1 cellular context compared by ENCODE assay signal in the genomic region with DNA sequence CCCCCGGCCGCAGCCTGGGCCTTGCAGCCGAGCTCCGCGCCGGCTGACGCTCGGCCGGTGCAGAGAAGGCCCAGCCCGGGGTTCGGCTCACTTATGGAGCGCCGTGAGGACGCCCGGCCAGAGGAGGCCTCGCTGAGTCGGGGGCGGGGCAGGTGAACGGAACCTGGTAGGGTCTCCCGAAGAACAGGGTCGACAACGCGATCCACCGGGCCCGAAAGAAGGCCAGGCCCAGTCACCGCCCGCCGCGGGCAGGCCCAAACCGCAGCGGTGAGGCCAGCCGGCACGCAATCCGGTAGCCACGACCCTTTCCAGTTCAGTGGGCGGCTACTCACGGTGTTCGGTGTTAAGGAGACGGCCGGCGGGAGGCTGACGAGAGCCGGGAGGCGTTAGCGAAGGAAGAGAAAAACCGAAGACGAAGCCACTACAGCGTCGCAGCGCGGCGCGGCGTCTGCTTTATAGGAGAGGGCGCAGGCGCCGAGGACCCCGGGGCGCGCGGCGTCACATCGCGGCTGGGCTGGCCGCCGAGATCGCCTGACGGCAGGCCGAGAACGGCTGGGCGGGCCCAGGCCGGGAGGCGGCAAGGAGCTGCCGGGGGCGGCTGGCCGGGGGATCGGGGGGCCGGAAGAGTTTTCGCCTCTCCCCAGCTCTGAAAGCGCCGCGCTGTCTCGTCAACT.
A peak's percentile ranks its signal among the peaks of the same experiment; 100 is the strongest.
TF ChIP-seq lines count a peak whose summit lies in the region.

A gene (minus strand): TSS at position 428 of the 674 bp plus-strand sequence. CDS start 2,928 bp downstream, outside the sequence.

TF ChIP-seq in K562, 482 proteins besides CTCF, POLR2A, EP300 and RAD21 (continued from another document and continues in another):
- TF ChIP-seq RFX5 (IDR thresholded peaks at IDR 0.05; ENCODE audit: low read depth, low read length) (no peak), ZNF324 (CRISPR knock-in tag; IDR thresholded peaks at IDR 0.05) (no peak), ZNF175 (CRISPR knock-in tag; IDR thresholded peaks at IDR 0.05; ENCODE audit: low read depth) (no peak), ZNF224 (CRISPR knock-in tag; IDR thresholded peaks at IDR 0.05) (no peak; the same call in 1 of the 2 replicates), ZNF707 (CRISPR knock-in tag; conservative IDR thresholded peaks at IDR 0.05) (no peak), RBBP5 (IDR thresholded peaks at IDR 0.05; ENCODE audit: borderline replicate concordance, insufficient read depth, low read length, poor library complexity, severe bottlenecking) (peak; percentile 96), POLR3A (IDR thresholded peaks at IDR 0.05; ENCODE audit: borderline replicate concordance, extremely low read depth, insufficient read depth, insufficient read length) (no peak), NR3C1 (CRISPR knock-in tag; IDR thresholded peaks at IDR 0.05) (0 out of 2 replicates have a peak, but pooled peaks have one; percentile 40), FOXM1 (IDR thresholded peaks at IDR 0.05; ENCODE audit: low read depth) (no peak), FOXM1 (CRISPR knock-in tag; IDR thresholded peaks at IDR 0.05; ENCODE audit: low read depth) (peak; percentile 88), MTA3 (IDR thresholded peaks at IDR 0.05; ENCODE audit: borderline replicate concordance) (peak; percentile 98), ZNF239 (CRISPR knock-in tag; IDR thresholded peaks at IDR 0.05) (no peak), PCBP1 (IDR thresholded peaks at IDR 0.05; ENCODE audit: low read depth, low read length, poor library complexity, severe bottlenecking) (peak; percentile 95), MEF2A (IDR thresholded peaks at IDR 0.05; ENCODE audit: control insufficient read depth, low read depth, low read length) (no peak), ZNF282 (CRISPR knock-in tag; IDR thresholded peaks at IDR 0.05) (peak; percentile 92; the same call in 1 of the 2 replicates), TARDBP (IDR thresholded peaks at IDR 0.05) (peak; percentile 25; the same call in 1 of the 2 replicates), NEUROD1 (IDR thresholded peaks at IDR 0.05; ENCODE audit: borderline replicate concordance, low read depth, low read length, partially characterized antibody) (no peak), ZNF445 (CRISPR knock-in tag; IDR thresholded peaks at IDR 0.05; ENCODE audit: low read depth) (no peak), PML (IDR thresholded peaks at IDR 0.05; ENCODE audit: low read length) (peak; percentile 93), PPARD (CRISPR knock-in tag; IDR thresholded peaks at IDR 0.05) (no peak), KLF10 (CRISPR knock-in tag; IDR thresholded peaks at IDR 0.05) (no peak), GATAD2B (IDR thresholded peaks at IDR 0.05; ENCODE audit: borderline replicate concordance) (no peak), BMI1 (IDR thresholded peaks at IDR 0.05; ENCODE audit: low read length) (no peak), ZFP36 (IDR thresholded peaks at IDR 0.05; ENCODE audit: low read depth, low read length, partially characterized antibody) (peak; percentile 8), TBL1XR1 (IDR thresholded peaks at IDR 0.05; ENCODE audit: low read length in 2 of 2) (no peak; a peak in 1 of 4 replicates), NFIX (CRISPR knock-in tag; IDR thresholded peaks at IDR 0.05; ENCODE audit: low read depth) (no peak), STAT5B (CRISPR knock-in tag; IDR thresholded peaks at IDR 0.05) (no peak), DNMT1 (IDR thresholded peaks at IDR 0.05) (no peak), RB1 (IDR thresholded peaks at IDR 0.05; ENCODE audit: low read depth) (peak; percentile 61; the same call in 1 of the 2 replicates), KDM1A (IDR thresholded peaks at IDR 0.05) (no peak), MTA1 (IDR thresholded peaks at IDR 0.05; ENCODE audit: borderline replicate concordance) (no peak), KDM5B (IDR thresholded peaks at IDR 0.05; ENCODE audit: insufficient replicate concordance, low read depth, low read length) (peak; percentile 99), ZNF232 (CRISPR knock-in tag; IDR thresholded peaks at IDR 0.05) (peak; percentile 87; the same call in 1 of the 2 replicates)
- TF ChIP-seq, protein P1, sequence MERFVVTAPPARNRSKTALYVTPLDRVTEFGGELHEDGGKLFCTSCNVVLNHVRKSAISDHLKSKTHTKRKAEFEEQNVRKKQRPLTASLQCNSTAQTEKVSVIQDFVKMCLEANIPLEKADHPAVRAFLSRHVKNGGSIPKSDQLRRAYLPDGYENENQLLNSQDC (CRISPR knock-in tag; IDR thresholded peaks at IDR 0.05): no peak
- TF ChIP-seq, protein P2, sequence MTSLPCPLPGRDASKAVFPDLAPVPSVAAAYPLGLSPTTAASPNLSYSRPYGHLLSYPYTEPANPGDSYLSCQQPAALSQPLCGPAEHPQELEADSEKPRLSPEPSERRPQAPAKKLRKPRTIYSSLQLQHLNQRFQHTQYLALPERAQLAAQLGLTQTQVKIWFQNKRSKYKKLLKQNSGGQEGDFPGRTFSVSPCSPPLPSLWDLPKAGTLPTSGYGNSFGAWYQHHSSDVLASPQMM (CRISPR knock-in tag; IDR thresholded peaks at IDR 0.05): no peak
- TF ChIP-seq, protein P3, sequence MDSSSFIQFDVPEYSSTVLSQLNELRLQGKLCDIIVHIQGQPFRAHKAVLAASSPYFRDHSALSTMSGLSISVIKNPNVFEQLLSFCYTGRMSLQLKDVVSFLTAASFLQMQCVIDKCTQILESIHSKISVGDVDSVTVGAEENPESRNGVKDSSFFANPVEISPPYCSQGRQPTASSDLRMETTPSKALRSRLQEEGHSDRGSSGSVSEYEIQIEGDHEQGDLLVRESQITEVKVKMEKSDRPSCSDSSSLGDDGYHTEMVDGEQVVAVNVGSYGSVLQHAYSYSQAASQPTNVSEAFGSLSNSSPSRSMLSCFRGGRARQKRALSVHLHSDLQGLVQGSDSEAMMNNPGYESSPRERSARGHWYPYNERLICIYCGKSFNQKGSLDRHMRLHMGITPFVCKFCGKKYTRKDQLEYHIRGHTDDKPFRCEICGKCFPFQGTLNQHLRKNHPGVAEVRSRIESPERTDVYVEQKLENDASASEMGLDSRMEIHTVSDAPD (CRISPR knock-in tag; IDR thresholded peaks at IDR 0.05): no peak
- TF ChIP-seq, protein P4, sequence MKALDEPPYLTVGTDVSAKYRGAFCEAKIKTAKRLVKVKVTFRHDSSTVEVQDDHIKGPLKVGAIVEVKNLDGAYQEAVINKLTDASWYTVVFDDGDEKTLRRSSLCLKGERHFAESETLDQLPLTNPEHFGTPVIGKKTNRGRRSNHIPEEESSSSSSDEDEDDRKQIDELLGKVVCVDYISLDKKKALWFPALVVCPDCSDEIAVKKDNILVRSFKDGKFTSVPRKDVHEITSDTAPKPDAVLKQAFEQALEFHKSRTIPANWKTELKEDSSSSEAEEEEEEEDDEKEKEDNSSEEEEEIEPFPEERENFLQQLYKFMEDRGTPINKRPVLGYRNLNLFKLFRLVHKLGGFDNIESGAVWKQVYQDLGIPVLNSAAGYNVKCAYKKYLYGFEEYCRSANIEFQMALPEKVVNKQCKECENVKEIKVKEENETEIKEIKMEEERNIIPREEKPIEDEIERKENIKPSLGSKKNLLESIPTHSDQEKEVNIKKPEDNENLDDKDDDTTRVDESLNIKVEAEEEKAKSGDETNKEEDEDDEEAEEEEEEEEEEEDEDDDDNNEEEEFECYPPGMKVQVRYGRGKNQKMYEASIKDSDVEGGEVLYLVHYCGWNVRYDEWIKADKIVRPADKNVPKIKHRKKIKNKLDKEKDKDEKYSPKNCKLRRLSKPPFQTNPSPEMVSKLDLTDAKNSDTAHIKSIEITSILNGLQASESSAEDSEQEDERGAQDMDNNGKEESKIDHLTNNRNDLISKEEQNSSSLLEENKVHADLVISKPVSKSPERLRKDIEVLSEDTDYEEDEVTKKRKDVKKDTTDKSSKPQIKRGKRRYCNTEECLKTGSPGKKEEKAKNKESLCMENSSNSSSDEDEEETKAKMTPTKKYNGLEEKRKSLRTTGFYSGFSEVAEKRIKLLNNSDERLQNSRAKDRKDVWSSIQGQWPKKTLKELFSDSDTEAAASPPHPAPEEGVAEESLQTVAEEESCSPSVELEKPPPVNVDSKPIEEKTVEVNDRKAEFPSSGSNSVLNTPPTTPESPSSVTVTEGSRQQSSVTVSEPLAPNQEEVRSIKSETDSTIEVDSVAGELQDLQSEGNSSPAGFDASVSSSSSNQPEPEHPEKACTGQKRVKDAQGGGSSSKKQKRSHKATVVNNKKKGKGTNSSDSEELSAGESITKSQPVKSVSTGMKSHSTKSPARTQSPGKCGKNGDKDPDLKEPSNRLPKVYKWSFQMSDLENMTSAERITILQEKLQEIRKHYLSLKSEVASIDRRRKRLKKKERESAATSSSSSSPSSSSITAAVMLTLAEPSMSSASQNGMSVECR (CRISPR knock-in tag; IDR thresholded peaks at IDR 0.05): peak; percentile 96
- TF ChIP-seq, protein P5, sequence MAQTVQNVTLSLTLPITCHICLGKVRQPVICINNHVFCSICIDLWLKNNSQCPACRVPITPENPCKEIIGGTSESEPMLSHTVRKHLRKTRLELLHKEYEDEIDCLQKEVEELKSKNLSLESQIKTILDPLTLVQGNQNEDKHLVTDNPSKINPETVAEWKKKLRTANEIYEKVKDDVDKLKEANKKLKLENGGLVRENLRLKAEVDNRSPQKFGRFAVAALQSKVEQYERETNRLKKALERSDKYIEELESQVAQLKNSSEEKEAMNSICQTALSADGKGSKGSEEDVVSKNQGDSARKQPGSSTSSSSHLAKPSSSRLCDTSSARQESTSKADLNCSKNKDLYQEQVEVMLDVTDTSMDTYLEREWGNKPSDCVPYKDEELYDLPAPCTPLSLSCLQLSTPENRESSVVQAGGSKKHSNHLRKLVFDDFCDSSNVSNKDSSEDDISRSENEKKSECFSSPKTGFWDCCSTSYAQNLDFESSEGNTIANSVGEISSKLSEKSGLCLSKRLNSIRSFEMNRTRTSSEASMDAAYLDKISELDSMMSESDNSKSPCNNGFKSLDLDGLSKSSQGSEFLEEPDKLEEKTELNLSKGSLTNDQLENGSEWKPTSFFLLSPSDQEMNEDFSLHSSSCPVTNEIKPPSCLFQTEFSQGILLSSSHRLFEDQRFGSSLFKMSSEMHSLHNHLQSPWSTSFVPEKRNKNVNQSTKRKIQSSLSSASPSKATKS (CRISPR knock-in tag; IDR thresholded peaks at IDR 0.05): no peak
- TF ChIP-seq, protein P6, sequence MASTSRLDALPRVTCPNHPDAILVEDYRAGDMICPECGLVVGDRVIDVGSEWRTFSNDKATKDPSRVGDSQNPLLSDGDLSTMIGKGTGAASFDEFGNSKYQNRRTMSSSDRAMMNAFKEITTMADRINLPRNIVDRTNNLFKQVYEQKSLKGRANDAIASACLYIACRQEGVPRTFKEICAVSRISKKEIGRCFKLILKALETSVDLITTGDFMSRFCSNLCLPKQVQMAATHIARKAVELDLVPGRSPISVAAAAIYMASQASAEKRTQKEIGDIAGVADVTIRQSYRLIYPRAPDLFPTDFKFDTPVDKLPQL (IDR thresholded peaks at IDR 0.05; ENCODE audit: extremely low read depth, insufficient read length): peak; percentile 83
- TF ChIP-seq, protein P7, sequence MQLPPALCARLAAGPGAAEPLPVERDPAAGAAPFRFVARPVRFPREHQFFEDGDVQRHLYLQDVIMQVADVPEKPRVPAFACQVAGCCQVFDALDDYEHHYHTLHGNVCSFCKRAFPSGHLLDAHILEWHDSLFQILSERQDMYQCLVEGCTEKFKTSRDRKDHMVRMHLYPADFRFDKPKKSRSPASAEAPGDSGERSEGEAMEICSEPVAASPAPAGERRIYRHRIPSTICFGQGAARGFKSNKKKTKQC (CRISPR knock-in tag; IDR thresholded peaks at IDR 0.05): peak; percentile 90
- TF ChIP-seq, protein P8, sequence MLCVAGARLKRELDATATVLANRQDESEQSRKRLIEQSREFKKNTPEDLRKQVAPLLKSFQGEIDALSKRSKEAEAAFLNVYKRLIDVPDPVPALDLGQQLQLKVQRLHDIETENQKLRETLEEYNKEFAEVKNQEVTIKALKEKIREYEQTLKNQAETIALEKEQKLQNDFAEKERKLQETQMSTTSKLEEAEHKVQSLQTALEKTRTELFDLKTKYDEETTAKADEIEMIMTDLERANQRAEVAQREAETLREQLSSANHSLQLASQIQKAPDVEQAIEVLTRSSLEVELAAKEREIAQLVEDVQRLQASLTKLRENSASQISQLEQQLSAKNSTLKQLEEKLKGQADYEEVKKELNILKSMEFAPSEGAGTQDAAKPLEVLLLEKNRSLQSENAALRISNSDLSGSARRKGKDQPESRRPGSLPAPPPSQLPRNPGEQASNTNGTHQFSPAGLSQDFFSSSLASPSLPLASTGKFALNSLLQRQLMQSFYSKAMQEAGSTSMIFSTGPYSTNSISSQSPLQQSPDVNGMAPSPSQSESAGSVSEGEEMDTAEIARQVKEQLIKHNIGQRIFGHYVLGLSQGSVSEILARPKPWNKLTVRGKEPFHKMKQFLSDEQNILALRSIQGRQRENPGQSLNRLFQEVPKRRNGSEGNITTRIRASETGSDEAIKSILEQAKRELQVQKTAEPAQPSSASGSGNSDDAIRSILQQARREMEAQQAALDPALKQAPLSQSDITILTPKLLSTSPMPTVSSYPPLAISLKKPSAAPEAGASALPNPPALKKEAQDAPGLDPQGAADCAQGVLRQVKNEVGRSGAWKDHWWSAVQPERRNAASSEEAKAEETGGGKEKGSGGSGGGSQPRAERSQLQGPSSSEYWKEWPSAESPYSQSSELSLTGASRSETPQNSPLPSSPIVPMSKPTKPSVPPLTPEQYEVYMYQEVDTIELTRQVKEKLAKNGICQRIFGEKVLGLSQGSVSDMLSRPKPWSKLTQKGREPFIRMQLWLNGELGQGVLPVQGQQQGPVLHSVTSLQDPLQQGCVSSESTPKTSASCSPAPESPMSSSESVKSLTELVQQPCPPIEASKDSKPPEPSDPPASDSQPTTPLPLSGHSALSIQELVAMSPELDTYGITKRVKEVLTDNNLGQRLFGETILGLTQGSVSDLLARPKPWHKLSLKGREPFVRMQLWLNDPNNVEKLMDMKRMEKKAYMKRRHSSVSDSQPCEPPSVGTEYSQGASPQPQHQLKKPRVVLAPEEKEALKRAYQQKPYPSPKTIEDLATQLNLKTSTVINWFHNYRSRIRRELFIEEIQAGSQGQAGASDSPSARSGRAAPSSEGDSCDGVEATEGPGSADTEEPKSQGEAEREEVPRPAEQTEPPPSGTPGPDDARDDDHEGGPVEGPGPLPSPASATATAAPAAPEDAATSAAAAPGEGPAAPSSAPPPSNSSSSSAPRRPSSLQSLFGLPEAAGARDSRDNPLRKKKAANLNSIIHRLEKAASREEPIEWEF (CRISPR knock-in tag; IDR thresholded peaks at IDR 0.05): no peak
- TF ChIP-seq, protein P9, sequence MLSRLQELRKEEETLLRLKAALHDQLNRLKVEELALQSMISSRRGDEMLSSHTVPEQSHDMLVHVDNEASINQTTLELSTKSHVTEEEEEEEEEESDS (CRISPR knock-in tag; IDR thresholded peaks at IDR 0.05): no peak
